Comparison of ENCODE assay signal across 8 cellular contexts in the genomic region with DNA sequence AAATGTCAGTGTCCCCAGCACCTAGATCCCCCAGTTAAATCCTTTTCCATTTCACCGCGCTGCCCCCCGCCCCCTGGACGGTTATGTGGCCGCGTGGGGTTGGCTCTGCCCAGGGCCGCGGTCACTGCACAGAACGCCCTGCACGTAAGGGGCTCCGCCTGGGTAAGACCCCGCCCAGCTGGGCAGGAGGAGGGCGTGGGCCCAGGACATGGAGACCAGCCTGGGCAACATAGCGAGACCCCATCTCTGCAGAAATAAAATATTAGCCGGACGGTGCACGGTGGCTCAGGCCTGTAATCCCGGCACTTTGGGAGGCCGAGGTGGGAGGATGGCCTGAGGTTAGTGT. TPM values are rescaled to one million over a fixed set of nuclear protein-coding genes. Genes with fewer than 3 reads are reported as not detected.
DNase-seq lines count a peak whose midpoint lies in the region; ATAC-seq and TF ChIP-seq lines count a peak whose summit lies in the region.

No MANE protein-coding gene starts in this region.

- peak; percentile 37 for ATAC-seq in left lung

- H3K4me3 ChIP-seq in mammary epithelial cell (replicated peaks in 1 of 3; ENCODE audit: insufficient read depth in 1 of 3, low read depth in 2 of 3, low read length in 3 of 3) (peak overlapping the region; percentile 70 to 97 (median 92)), left lung (peak overlapping the region; percentile 89 to 92), tibial nerve (peak overlapping the region; percentile 68 to 99 (median 92))

- H4K20me1 ChIP-seq in mammary epithelial cell (ENCODE audit: insufficient read depth, low read length) = no peaks in the 10 kb centered on the region

- DNase-seq in activated CD4-positive, alpha-beta T cell treated with anti-CD3 and anti-CD28 coated beads, Interleukin-2, amount 10 ng/mL, durations not matched to agents 7 days and 5 days = no peak
- DNase-seq in activated CD4-positive, alpha-beta T cell treated with anti-CD3 and anti-CD28 coated beads, Interleukin-2, amount 50 U/mL, for 4 hours = no peak
- DNase-seq in LoVo (ENCODE audit: low spot score) = peak; percentile 47
- peak; percentile 5 for DNase-seq in mammary epithelial cell
- peak in 1 of 2 donors; percentile 84 for DNase-seq in left lung
- DNase-seq in tibial nerve (ENCODE audit: low spot score in 2 of 2) = no peak
- DNase-seq in stimulated activated naive CD4-positive, alpha-beta T cell treated with Interleukin-2 at 50 U/mL for 16 hours (lab: John Stamatoyannopoulos, UW) = no peak
- DNase-seq in NCI-H1048 (lab: John Stamatoyannopoulos, UW) = no peak

- CTCF ChIA-PET in activated CD4-positive, alpha-beta T cell treated with anti-CD3 and anti-CD28 coated beads, Interleukin-2, amount 10 ng/mL, durations not matched to agents 7 days and 5 days (lab: Charles Lee) = interaction anchor here (0.6 to 2.3 kb wide), 6 partner anchors 8 to 168 kb away, joined by 3 to 8 read pairs (median 4); a partner anchor contains a TSS
- CTCF ChIA-PET in mammary epithelial cell (lab: Charles Lee; ENCODE audit: low non-redundant PET) = no interaction called here

- H3K27me3 ChIP-seq in mammary epithelial cell (ENCODE audit: insufficient read depth, low read length) (no peaks in the 10 kb centered on the region), left lung (no peaks in the 10 kb centered on the region), tibial nerve (no peaks in the 10 kb centered on the region)

- H3K79me2 ChIP-seq in mammary epithelial cell (ENCODE audit: insufficient read depth, low read length) = peaks cover 51% of the 10 kb centered on the region

- POLR2A ChIA-PET in activated CD4-positive, alpha-beta T cell treated with anti-CD3 and anti-CD28 coated beads, Interleukin-2, amount 10 ng/mL, durations not matched to agents 7 days and 5 days (lab: Charles Lee) = no interaction called here

- peak overlapping the region; percentile 73 for H2AFZ ChIP-seq in mammary epithelial cell (ENCODE audit: low read depth, low read length)

- peak overlapping the region; percentile 90 for H3K4me2 ChIP-seq in mammary epithelial cell (ENCODE audit: insufficient read depth, low read depth, low read length)

- H3K9ac ChIP-seq in mammary epithelial cell (ENCODE audit: insufficient read depth, low read length) = peak overlapping the region; percentile 97

- H3K4me3 Mint-ChIP-seq in activated CD4-positive, alpha-beta T cell treated with anti-CD3 and anti-CD28 coated beads, Interleukin-2, amount 10 ng/mL, durations not matched to agents 7 days and 5 days = peak overlapping the region; percentile 83

- H3K4me1 ChIP-seq in mammary epithelial cell (ENCODE audit: insufficient read depth, low read length) (peaks cover 20% of the 10 kb centered on the region), left lung (peaks cover 11 to 38% of the 10 kb centered on the region in 2 donors), tibial nerve (peaks cover 0 to 40% (median 23%) of the 10 kb centered on the region in 4 donors)

- H3K9me3 Mint-ChIP-seq in activated CD4-positive, alpha-beta T cell treated with anti-CD3 and anti-CD28 coated beads, Interleukin-2, amount 10 ng/mL, durations not matched to agents 7 days and 5 days = no peaks in the 10 kb centered on the region

- in situ Hi-C loops in mammary epithelial cell (cut with MboI; ENCODE audit: low sequenced_read_pairs in 2 of 2) = no loop called here

- no peaks in the 10 kb centered on the region for H3K27me3 Mint-ChIP-seq in activated CD4-positive, alpha-beta T cell treated with anti-CD3 and anti-CD28 coated beads, Interleukin-2, amount 10 ng/mL, durations not matched to agents 7 days and 5 days

- H3K36me3 Mint-ChIP-seq in activated CD4-positive, alpha-beta T cell treated with anti-CD3 and anti-CD28 coated beads, Interleukin-2, amount 10 ng/mL, durations not matched to agents 7 days and 5 days (ENCODE audit: low read depth) = peaks cover 26% of the 10 kb centered on the region

- H3K27ac Mint-ChIP-seq in activated CD4-positive, alpha-beta T cell treated with anti-CD3 and anti-CD28 coated beads, Interleukin-2, amount 10 ng/mL, durations not matched to agents 7 days and 5 days = peak overlapping the region; percentile 90

- H3K4me1 Mint-ChIP-seq in activated CD4-positive, alpha-beta T cell treated with anti-CD3 and anti-CD28 coated beads, Interleukin-2, amount 10 ng/mL, durations not matched to agents 7 days and 5 days = peaks cover 25% of the 10 kb centered on the region

- BruUV-seq in mammary epithelial cell (replicated peaks; lab: Mats Ljungman, UMichigan) = TSS peak; percentile 54

- WGBS in mammary epithelial cell (ENCODE audit: low coverage, missing lambda C conversion rate) = 12% methylated on average over 13 of the region's 19 CpGs
- WGBS in tibial nerve, 2 donors = 26 to 33% methylated on average over 12 to 19 of the region's 19 CpGs

- TF ChIP-seq CTCF in mammary epithelial cell (conservative IDR thresholded peaks at IDR 0.05 in 1 of 2, IDR thresholded peaks at IDR 0.05 in 1 of 2; ENCODE audit: extremely low read depth in 1 of 2, insufficient read depth in 1 of 2, low read depth in 1 of 2, low read length in 2 of 2) (no peak), left lung (IDR thresholded peaks at IDR 0.05) (no peak), tibial nerve (IDR thresholded peaks at IDR 0.05) (no peak)

- dilution Hi-C loops in mammary epithelial cell (cut with HindIII; ENCODE audit: low sequenced_read_pairs) = no loop called here

- TF ChIP-seq POLR2A in tibial nerve (IDR thresholded peaks at IDR 0.05) = no peak

- H3K27ac ChIP-seq in mammary epithelial cell (ENCODE audit: insufficient read depth, low read depth, low read length) (peak overlapping the region; percentile 81), left lung (peak overlapping the region; percentile 97), tibial nerve (peak overlapping the region; percentile 92 to 99 (median 97))

- TF ChIP-seq EP300 in tibial nerve (IDR thresholded peaks at IDR 0.05) = no peak

- intact Hi-C loops in mammary epithelial cell (cut with micrococcal nuclease) = loop anchor here (1.0 kb wide), 1 partner anchor 22 kb away; a partner anchor contains a TSS
- intact Hi-C loops in left lung (cut with DNase I) = no loop called here

- H3K36me3 ChIP-seq in mammary epithelial cell (ENCODE audit: insufficient read depth, low read length) (peaks cover 6% of the 10 kb centered on the region), left lung (peaks cover 0 to 46% of the 10 kb centered on the region in 2 donors), tibial nerve (peaks cover 0 to 59% (median 0%) of the 10 kb centered on the region in 3 donors)

- no peaks in the 10 kb centered on the region for H3K9me3 ChIP-seq in mammary epithelial cell (replicated peaks; ENCODE audit: insufficient read depth, low read length)
- no peaks in the 10 kb centered on the region for H3K9me3 ChIP-seq in left lung
- H3K9me3 ChIP-seq in tibial nerve = no peaks in the 10 kb centered on the region

RNA-seq across cellular contexts. Expression of a gene that starts 0.6 kb away (rescaled TPM):
- 10 to 100 TPM; 23.3 to 24.0 TPM for total RNA-seq in activated CD4-positive, alpha-beta T cell treated with anti-CD3 and anti-CD28 coated beads, Interleukin-2, amount 10 ng/mL, durations not matched to agents 7 days and 5 days
- total RNA-seq in mammary epithelial cell = 10 to 100 TPM; 11.5 to 20.8 TPM
- polyA plus RNA-seq in mammary epithelial cell = 24.1 TPM
- 10.2 TPM for polyA minus RNA-seq in mammary epithelial cell
- total RNA-seq in left lung = 10 to 100 TPM; 15.1 to 28.9 TPM
- total RNA-seq in tibial nerve = 10 to 100 TPM; 29.7 to 36.8 (median 33.7) TPM

Comparison
In these comparisons a context has a peak if more than half of its experiments do, and no peak if none do; other contexts are left out.
1. DNase-seq: peak in LoVo (single experiment) and mammary epithelial cell (single experiment); none in activated CD4-positive, alpha-beta T cell treated with anti-CD3 and anti-CD28 coated beads, Interleukin-2, amount 10 ng/mL, durations not matched to agents 7 days and 5 days (single experiment), activated CD4-positive, alpha-beta T cell treated with anti-CD3 and anti-CD28 coated beads, Interleukin-2, amount 50 U/mL, for 4 hours (0 of 2), tibial nerve (0 of 2), stimulated activated naive CD4-positive, alpha-beta T cell treated with Interleukin-2 at 50 U/mL for 16 hours (single experiment) and NCI-H1048 (single experiment).
2. Peak in every context shown above with its lines, with median percentiles within 50 percentile points of each other: H3K27ac ChIP-seq and H3K4me3 ChIP-seq.